Comparison of ENCODE assay signal across 15 cellular contexts in genomic region chr6:127880452-127880851, GRCh38. TPM values are rescaled to one million over a fixed set of nuclear protein-coding genes. Genes with fewer than 3 reads are reported as not detected.
DNase-seq lines count a peak whose midpoint lies in the region; ATAC-seq and TF ChIP-seq lines count a peak whose summit lies in the region.
"Had no signal": no experiment of that assay in that cellular context is flagged by ENCODE, and none has a peak within 500 bp of the region (broad histone marks: within the 10 kb centered on the region; RNA-seq: fewer than 3 reads in every experiment).

No MANE protein-coding gene starts in this region.

- DNase-seq in activated CD4-positive, alpha-beta T cell treated with anti-CD3 and anti-CD28 coated beads for 36 hours = no peak
- no peak for DNase-seq in activated CD4-positive, alpha-beta T cell treated with anti-CD3 and anti-CD28 coated beads for 1 hour
- DNase-seq in Jurkat, Clone E6-1 (ENCODE audit: low read depth, low spot score) = peak; percentile 95
- DNase-seq in SW480 (ENCODE audit: low spot score) (peak; percentile 27), DMS 273 (lab: John Stamatoyannopoulos, UW; ENCODE audit: unreplicated experiment) (no peak), progenitor cell of endocrine pancreas (ENCODE audit: low spot score, unreplicated experiment) (no peak)
- no peak for DNase-seq in effector memory CD8-positive, alpha-beta T cell
- no peak for DNase-seq in central memory CD4-positive, alpha-beta T cell
- DNase-seq: esophagus squamous epithelium, NCI-H1048 had no signal

- H3K27ac Mint-ChIP-seq in activated CD4-positive, alpha-beta T cell treated with anti-CD3 and anti-CD28 coated beads for 36 hours = peak overlapping the region; percentile 76
- H3K27ac Mint-ChIP-seq in effector memory CD8-positive, alpha-beta T cell = peak overlapping the region; percentile 70 to 73
- H3K27ac Mint-ChIP-seq in progenitor cell of endocrine pancreas = no peak overlapping the region
- H3K27ac Mint-ChIP-seq: stimulated activated memory B cell treated with anti-CD40 and anti-IgM and Interleukin-4, amounts not matched to agents 10 μg/mL and 1 μg/mL and 100 μg/mL, for 72 hours had no signal

- peaks cover 81% of the 10 kb centered on the region for H3K4me1 Mint-ChIP-seq in activated CD4-positive, alpha-beta T cell treated with anti-CD3 and anti-CD28 coated beads for 36 hours
- H3K4me1 Mint-ChIP-seq in effector memory CD8-positive, alpha-beta T cell (ENCODE audit: low read depth in 2 of 2) = peaks cover 30 to 48% of the 10 kb centered on the region in 2 donors
- H3K4me1 Mint-ChIP-seq in progenitor cell of endocrine pancreas (ENCODE audit: low read depth) = no peaks in the 10 kb centered on the region
- H3K4me1 Mint-ChIP-seq: stimulated activated memory B cell treated with anti-CD40 and anti-IgM and Interleukin-4, amounts not matched to agents 10 μg/mL and 1 μg/mL and 100 μg/mL, for 72 hours had no signal

- H3K4me3 Mint-ChIP-seq in activated CD4-positive, alpha-beta T cell treated with anti-CD3 and anti-CD28 coated beads for 36 hours = peak overlapping the region; percentile 65
- H3K4me3 Mint-ChIP-seq in effector memory CD8-positive, alpha-beta T cell = peak overlapping the region; percentile 61 to 80
- no peak overlapping the region for H3K4me3 Mint-ChIP-seq in progenitor cell of endocrine pancreas (ENCODE audit: low read depth)
- H3K4me3 Mint-ChIP-seq: stimulated activated memory B cell treated with anti-CD40 and anti-IgM and Interleukin-4, amounts not matched to agents 10 μg/mL and 1 μg/mL and 100 μg/mL, for 72 hours had no signal

- peak; percentile 31 for ATAC-seq in activated CD4-positive, alpha-beta T cell treated with anti-CD3 and anti-CD28 coated beads for 36 hours
- ATAC-seq in effector memory CD8-positive, alpha-beta T cell (replicated peaks) = peak; percentile 80
- ATAC-seq: K562, left lobe of liver had no signal

- peak overlapping the region; percentile 42; the same call in 1 of the 2 replicates for H3K4me3 ChIP-seq in Jurkat, Clone E6-1 (ENCODE audit: low read length)
- H3K4me3 ChIP-seq: BLaER1, esophagus squamous epithelium, K562, right atrium auricular region had no signal

- intact Hi-C loops in activated CD4-positive, alpha-beta T cell treated with anti-CD3 and anti-CD28 coated beads for 36 hours (cut with DNase I, micrococcal nuclease) = loop anchor here in 1 of 2 experiments (1.0 kb wide), 1 partner anchor 17 kb away; no protein-coding TSS in a partner anchor

- peaks cover 5% of the 10 kb centered on the region for H3K9me3 Mint-ChIP-seq in activated CD4-positive, alpha-beta T cell treated with anti-CD3 and anti-CD28 coated beads for 36 hours (ENCODE audit: low read depth)
- peaks cover 0 to 7% of the 10 kb centered on the region in 2 donors for H3K9me3 Mint-ChIP-seq in effector memory CD8-positive, alpha-beta T cell
- no peaks in the 10 kb centered on the region for H3K9me3 Mint-ChIP-seq in progenitor cell of endocrine pancreas (ENCODE audit: low read depth)
- H3K9me3 Mint-ChIP-seq: stimulated activated memory B cell treated with anti-CD40 and anti-IgM and Interleukin-4, amounts not matched to agents 10 μg/mL and 1 μg/mL and 100 μg/mL, for 72 hours had no signal

- H3K36me3 Mint-ChIP-seq in activated CD4-positive, alpha-beta T cell treated with anti-CD3 and anti-CD28 coated beads for 36 hours (ENCODE audit: low read depth) = peaks cover 18% of the 10 kb centered on the region
- H3K36me3 Mint-ChIP-seq in effector memory CD8-positive, alpha-beta T cell (ENCODE audit: insufficient read depth) = peaks cover 15% of the 10 kb centered on the region
- no peaks in the 10 kb centered on the region for H3K36me3 Mint-ChIP-seq in progenitor cell of endocrine pancreas (ENCODE audit: insufficient read depth)
- H3K36me3 Mint-ChIP-seq: stimulated activated memory B cell treated with anti-CD40 and anti-IgM and Interleukin-4, amounts not matched to agents 10 μg/mL and 1 μg/mL and 100 μg/mL, for 72 hours had no signal

- no peaks in the 10 kb centered on the region for H3K27me3 Mint-ChIP-seq in activated CD4-positive, alpha-beta T cell treated with anti-CD3 and anti-CD28 coated beads for 36 hours
- H3K27me3 Mint-ChIP-seq in effector memory CD8-positive, alpha-beta T cell = no peaks in the 10 kb centered on the region
- no peaks in the 10 kb centered on the region for H3K27me3 Mint-ChIP-seq in progenitor cell of endocrine pancreas
- H3K27me3 Mint-ChIP-seq: stimulated activated memory B cell treated with anti-CD40 and anti-IgM and Interleukin-4, amounts not matched to agents 10 μg/mL and 1 μg/mL and 100 μg/mL, for 72 hours had no signal

- CTCF ChIA-PET in activated CD4-positive, alpha-beta T cell treated with anti-CD3 and anti-CD28 coated beads for 36 hours (lab: Charles Lee) = interaction anchor here (0.6 to 4.3 kb wide), 5 partner anchors 8 to 145 kb away, joined by 3 to 23 read pairs (median 3); no protein-coding TSS in a partner anchor

- TF ChIP-seq CTCF in progenitor cell of endocrine pancreas (IDR thresholded peaks at IDR 0.05; ENCODE audit: unreplicated experiment) = no peak

- POLR2A ChIA-PET in activated CD4-positive, alpha-beta T cell treated with anti-CD3 and anti-CD28 coated beads for 36 hours (lab: Charles Lee) = interaction anchor here (0.7 kb wide), 2 partner anchors 63 to 95 kb away, joined by 3 to 8 read pairs; no protein-coding TSS in a partner anchor

RNA-seq across cellular contexts. Expression of gene THEMIS, which starts 20.4 kb away (rescaled TPM):
- total RNA-seq in activated CD4-positive, alpha-beta T cell treated with anti-CD3 and anti-CD28 coated beads for 36 hours = 10 to 100 TPM; 22.9 to 24.5 TPM
- 23.4 TPM for polyA plus RNA-seq in Jurkat, Clone E6-1 (2012; ENCODE audit: insufficient read depth, insufficient read length)
- not detected in 2 replicates for total RNA-seq in progenitor cell of endocrine pancreas
- polyA plus RNA-seq: K562 had no signal

Comparison
In these comparisons a context has a peak if more than half of its experiments do, and no peak if none do; other contexts are left out.
1. DNase-seq: peak in Jurkat, Clone E6-1 (single experiment) and SW480 (single experiment); none in activated CD4-positive, alpha-beta T cell treated with anti-CD3 and anti-CD28 coated beads for 36 hours (single experiment), activated CD4-positive, alpha-beta T cell treated with anti-CD3 and anti-CD28 coated beads for 1 hour (single experiment), effector memory CD8-positive, alpha-beta T cell (0 of 3), central memory CD4-positive, alpha-beta T cell (single experiment), DMS 273 (single experiment) and progenitor cell of endocrine pancreas (single experiment).
2. RNA of gene THEMIS, which starts 20.4 kb away (total RNA-seq): 22.9 to 24.5 TPM in activated CD4-positive, alpha-beta T cell treated with anti-CD3 and anti-CD28 coated beads for 36 hours; not detected in progenitor cell of endocrine pancreas; every median in the first group is over 10 times any median in the second.